1 cellular context compared by ENCODE assay signal in genomic region chr14:105545676-105546075, GRCh38. TPM values are rescaled to one million over a fixed set of nuclear protein-coding genes. Genes with fewer than 3 reads are reported as not detected.
"Had no signal": no experiment of that assay in that cellular context is flagged by ENCODE, and none has a peak within 500 bp of the region (broad histone marks: within the 10 kb centered on the region; RNA-seq: fewer than 3 reads in every experiment).

No MANE protein-coding gene starts in this region.

RNA-seq across cellular contexts. Expression of gene CRIP1, which starts 59.0 kb away (rescaled TPM):
- total RNA-seq: lung microvascular endothelial cell had no signal
